32 cellular contexts compared by ENCODE assay signal in genomic region chr1:175360016-175360415, GRCh38.
"Had no signal": no experiment of that assay in that cellular context is flagged by ENCODE, and none has a peak within 500 bp of the region (broad histone marks: within the 10 kb centered on the region; RNA-seq: fewer than 3 reads in every experiment).

No MANE protein-coding gene starts in this region.

- H3K4me1 ChIP-seq: adrenal gland, ascending aorta, body of pancreas, breast epithelium had no signal

- H3K4me3 ChIP-seq: adrenal gland, ascending aorta, body of pancreas, breast epithelium, cardiac muscle cell had no signal

- H3K9me3 ChIP-seq: adrenal gland, ascending aorta, body of pancreas, breast epithelium had no signal

- H3K36me3 ChIP-seq: adrenal gland, ascending aorta, brain microvascular endothelial cell, breast epithelium, cardiac muscle cell had no signal

- H3K27ac ChIP-seq: adrenal gland, ascending aorta, body of pancreas, brain microvascular endothelial cell, breast epithelium, cardiac muscle cell had no signal

- ATAC-seq: activated naive CD4-positive, alpha-beta T cell treated with anti-CD3 and anti-CD28 coated beads, Interleukin-2, amount 50 U/mL, for 72 hours; activated naive CD8-positive, alpha-beta T cell treated with anti-CD3 and anti-CD28 coated beads, Interleukin-2, amount 50 U/mL, for 24 hours; activated T-cell treated with anti-CD3 and anti-CD28 coated beads, Interleukin-2, amount 50 U/mL, for 4 hours; activated T-cell treated with anti-CD3 and anti-CD28 coated beads, Interleukin-2, amount 50 U/mL, for 72 hours; activated T-helper 17 cell treated with anti-CD3 and anti-CD28 coated beads, Interleukin-2, amount 50 U/mL, for 72 hours; body of pancreas had no signal

- H3K27me3 ChIP-seq: adrenal gland, ascending aorta, body of pancreas, brain microvascular endothelial cell, breast epithelium had no signal

- FAIRE-seq: astrocyte had no signal

- DNase-seq: activated effector memory CD4-positive, alpha-beta T cell treated with anti-CD3 and anti-CD28 coated beads, Interleukin-2, amount 50 U/mL, for 16 hours; activated effector memory CD4-positive, alpha-beta T cell treated with Interleukin-2 at 50 U/mL for 16 hours; activated gamma-delta T cell; activated gamma-delta T cell treated with Interleukin-2 at 50 U/mL for 16 hours; activated naive CD4-positive, alpha-beta T cell; activated naive CD4-positive, alpha-beta T cell treated with anti-CD3 and anti-CD28 coated beads for 36 hours; activated naive CD4-positive, alpha-beta T cell treated with anti-CD3 and anti-CD28 coated beads, Interleukin-2, amount 10 ng/mL, durations not matched to agents 7 days and 5 days; activated naive CD4-positive, alpha-beta T cell treated with anti-CD3 and anti-CD28 coated beads, Interleukin-2, amount 50 U/mL, for 16 hours; activated naive CD4-positive, alpha-beta T cell treated with Interleukin-2 at 50 U/mL for 16 hours; activated naive CD8-positive, alpha-beta T cell treated with anti-CD3 and anti-CD28 coated beads for 36 hours; activated naive CD8-positive, alpha-beta T cell treated with anti-CD3 and anti-CD28 coated beads, Interleukin-2, amount 10 ng/mL, durations not matched to agents 7 days and 5 days; activated naive CD8-positive, alpha-beta T cell treated with anti-CD3 and anti-CD28 coated beads, Interleukin-2, amount 50 U/mL, for 24 hours; activated T-cell treated with anti-CD3 and anti-CD28 coated beads, Interleukin-2, amount 50 U/mL, for 24 hours; activated T-cell treated with anti-CD3 and anti-CD28 coated beads, Interleukin-2, amount 50 U/mL, for 4 hours; activated T-cell treated with anti-CD3 and anti-CD28 coated beads, Interleukin-2, amount 50 U/mL, for 48 hours; activated T-cell treated with anti-CD3 and anti-CD28 coated beads, Interleukin-2, amount 50 U/mL, for 72 hours; adrenal gland; amniotic stem cell; amygdala; anterior cingulate cortex; aorta; body of pancreas; brain microvascular endothelial cell; caudate nucleus; central memory CD4-positive, alpha-beta T cell; cerebellar nuclear complex had no signal
